21 cellular contexts compared by ENCODE assay signal in the genomic region with DNA sequence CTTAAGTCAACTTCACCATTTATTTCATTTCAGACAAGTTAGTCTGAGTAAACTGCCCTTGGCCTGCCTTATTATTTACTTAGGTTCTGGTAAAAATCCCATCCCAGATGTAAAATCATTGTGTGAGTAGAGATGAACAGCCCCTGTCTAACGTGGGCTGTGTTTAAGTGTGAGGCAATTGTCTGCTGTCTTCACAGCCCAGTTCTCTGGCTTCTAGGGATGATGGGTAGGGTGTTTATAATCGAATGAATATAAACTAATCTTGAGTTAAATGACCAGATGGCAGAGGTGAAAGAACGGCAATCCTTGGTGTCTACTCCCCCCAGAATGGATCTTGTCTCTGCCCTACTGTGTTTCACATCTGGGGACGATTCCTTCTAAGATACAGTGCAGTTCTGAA.
"Had no signal": no experiment of that assay in that cellular context is flagged by ENCODE, and none has a peak within 500 bp of the region (broad histone marks: within the 10 kb centered on the region; RNA-seq: fewer than 3 reads in every experiment).

No MANE protein-coding gene starts in this region.

- H3K4me1 ChIP-seq: spleen had no signal

- DNase-seq: cortex of kidney; dorsolateral prefrontal cortex; effector CD8-positive, alpha-beta T cell; heart left ventricle; hippocampal formation; left colon; left ventricle myocardium superior; mesendoderm; naive B cell; nephron progenitor cell; posterior cingulate gyrus; spleen; stimulated activated CD4-positive, alpha-beta T cell treated with anti-CD3 and anti-CD28 coated beads, Interleukin-15, amount 100 ng/mL, for 24 hours; stimulated activated CD4-positive, alpha-beta T cell treated with anti-CD3 and anti-CD28 coated beads, Interleukin-1b, Interleukin-23, amount 100 ng/mL, for 48 hours; stimulated activated CD4-positive, alpha-beta T cell treated with anti-CD3 and anti-CD28 coated beads, Interleukin-4, amount 100 ng/mL, for 24 hours; stimulated activated naive CD4-positive, alpha-beta T cell; stomach had no signal

- H3K27me3 ChIP-seq: dorsolateral prefrontal cortex, heart left ventricle, spleen, stomach had no signal

- H3K9me3 ChIP-seq: heart left ventricle, spleen, stomach had no signal

- ATAC-seq: heart left ventricle, left colon, left ventricle myocardium superior, sciatic nerve had no signal

- H3K27ac ChIP-seq: dorsolateral prefrontal cortex, heart left ventricle, spleen, stomach had no signal

- H3K4me3 ChIP-seq: dorsolateral prefrontal cortex, heart left ventricle, lung, spleen, stomach had no signal

- H3K36me3 ChIP-seq: heart left ventricle, spleen had no signal

- FAIRE-seq: frontal cortex, urothelium cell line had no signal
